9 cellular contexts compared by ENCODE assay signal in genomic region chr21:39016740-39017315, GRCh38.
DNase-seq lines count a peak whose midpoint lies in the region; ATAC-seq lines count a peak whose summit lies in the region.
"Had no signal": no experiment of that assay in that cellular context is flagged by ENCODE, and none has a peak within 500 bp of the region (broad histone marks: within the 10 kb centered on the region; RNA-seq: fewer than 3 reads in every experiment).

No MANE protein-coding gene starts in this region.

- ATAC-seq in GM18499 (IDR thresholded peaks at IDR 0.05; ENCODE audit: insufficient read depth, unreplicated experiment) (peak; percentile 73), GM21786 (IDR thresholded peaks at IDR 0.05; ENCODE audit: unreplicated experiment) (peak; percentile 99)
- ATAC-seq: T-cell had no signal

- peak; percentile 26 for DNase-seq in LHCN-M2 (ENCODE audit: low read depth)
- DNase-seq in globus pallidus (ENCODE audit: low spot score), result peak; percentile 54
- no peak for DNase-seq in epidermal melanocyte (ENCODE audit: insufficient read length, low spot score)
- DNase-seq in RKO (ENCODE audit: low spot score), result no peak
- no peak for DNase-seq in SHP77 treated with DMSO at 0.1 percent for 48 hours (lab: John Stamatoyannopoulos, UW)
- DNase-seq in NCI-H1930 (lab: John Stamatoyannopoulos, UW), result no peak

Comparison
In these comparisons a context has a peak if more than half of its experiments do, and no peak if none do; other contexts are left out.
1. DNase-seq: peak in LHCN-M2 (single experiment) and globus pallidus (single experiment); none in epidermal melanocyte (single experiment), RKO (single experiment), SHP77 treated with DMSO at 0.1 percent for 48 hours (single experiment) and NCI-H1930 (0 of 2).